ENCODE assay signal across 8 cellular contexts in genomic region chr11:447923-448731, GRCh38. TPM values are rescaled to one million over a fixed set of nuclear protein-coding genes. Genes with fewer than 3 reads are reported as not detected.
DNase-seq lines count a peak whose midpoint lies in the region; ATAC-seq and TF ChIP-seq lines count a peak whose summit lies in the region.

No MANE protein-coding gene starts in this region.

- peaks cover 10% of the 10 kb centered on the region for H3K36me3 Mint-ChIP-seq in activated T-helper 2 cell treated with anti-CD3 and anti-CD28 coated beads, Interferon-gamma antibody, Interleukin-2, Interleukin-4, amounts not matched to agents 10 μg/mL and 5 μg/mL and 100 μg/mL, durations not matched to agents 14 hours and 24 hours and 36 hours (ENCODE audit: low read depth)
- peaks cover 4% of the 10 kb centered on the region for H3K36me3 Mint-ChIP-seq in nephron (ENCODE audit: low read depth)

- H3K27ac Mint-ChIP-seq in activated T-helper 2 cell treated with anti-CD3 and anti-CD28 coated beads, Interferon-gamma antibody, Interleukin-2, Interleukin-4, amounts not matched to agents 10 μg/mL and 5 μg/mL and 100 μg/mL, durations not matched to agents 14 hours and 24 hours and 36 hours: peak overlapping the region; percentile 93
- peak overlapping the region; percentile 71 to 97 (median 94) for H3K27ac Mint-ChIP-seq in nephron

- H3K9me3 Mint-ChIP-seq in activated T-helper 2 cell treated with anti-CD3 and anti-CD28 coated beads, Interferon-gamma antibody, Interleukin-2, Interleukin-4, amounts not matched to agents 10 μg/mL and 5 μg/mL and 100 μg/mL, durations not matched to agents 14 hours and 24 hours and 36 hours: no peaks in the 10 kb centered on the region
- no peaks in the 10 kb centered on the region for H3K9me3 Mint-ChIP-seq in nephron

- DNase-seq in DMS79 (lab: John Stamatoyannopoulos, UW): peak; percentile 44
- peak; percentile 91 for DNase-seq in RKO (ENCODE audit: low spot score)
- peak; percentile 91 for DNase-seq in activated T-helper 2 cell treated with anti-CD3 and anti-CD28 coated beads, Interferon-gamma antibody, Interleukin-2, Interleukin-4, amounts not matched to agents 10 μg/mL and 5 μg/mL and 100 μg/mL, durations not matched to agents 14 hours and 24 hours and 36 hours (ENCODE audit: low spot score)
- DNase-seq in fibroblast of pulmonary artery (ENCODE audit: low read depth): peak; percentile 91
- DNase-seq in stimulated activated naive CD4-positive, alpha-beta T cell treated with Interleukin-2 at 50 U/mL for 16 hours (lab: John Stamatoyannopoulos, UW): peak; percentile 92

- peaks cover 12% of the 10 kb centered on the region for H3K4me1 Mint-ChIP-seq in activated T-helper 2 cell treated with anti-CD3 and anti-CD28 coated beads, Interferon-gamma antibody, Interleukin-2, Interleukin-4, amounts not matched to agents 10 μg/mL and 5 μg/mL and 100 μg/mL, durations not matched to agents 14 hours and 24 hours and 36 hours (ENCODE audit: low read depth)
- H3K4me1 Mint-ChIP-seq in nephron: peaks cover 47% of the 10 kb centered on the region

- ATAC-seq in GM21737 (IDR thresholded peaks at IDR 0.05; ENCODE audit: unreplicated experiment): peak; percentile 56

- TF ChIP-seq CTCF in LNCAP (IDR thresholded peaks at IDR 0.05): peak; percentile 95
- peak; percentile 80 for TF ChIP-seq CTCF in fibroblast of pulmonary artery (IDR thresholded peaks at IDR 0.05; ENCODE audit: low read length, missing control alignments)
- TF ChIP-seq CTCF in nephron (IDR thresholded peaks at IDR 0.05; ENCODE audit: unreplicated experiment in 3 of 3): peak; percentile 78 to 94 (median 79)

- peak overlapping the region; percentile 86 for H3K4me3 Mint-ChIP-seq in activated T-helper 2 cell treated with anti-CD3 and anti-CD28 coated beads, Interferon-gamma antibody, Interleukin-2, Interleukin-4, amounts not matched to agents 10 μg/mL and 5 μg/mL and 100 μg/mL, durations not matched to agents 14 hours and 24 hours and 36 hours (ENCODE audit: low read depth)
- H3K4me3 Mint-ChIP-seq in nephron: peak overlapping the region; percentile 90 to 96 (median 95)

- peaks cover 3% of the 10 kb centered on the region for H3K27me3 Mint-ChIP-seq in activated T-helper 2 cell treated with anti-CD3 and anti-CD28 coated beads, Interferon-gamma antibody, Interleukin-2, Interleukin-4, amounts not matched to agents 10 μg/mL and 5 μg/mL and 100 μg/mL, durations not matched to agents 14 hours and 24 hours and 36 hours (ENCODE audit: low read depth)
- H3K27me3 Mint-ChIP-seq in nephron (ENCODE audit: low read depth): peaks cover 5% of the 10 kb centered on the region

- peak overlapping the region; percentile 69 for H3K4me3 ChIP-seq in fibroblast of pulmonary artery (replicated peaks; ENCODE audit: low read depth, low read length)

- intact Hi-C loops in activated T-helper 2 cell treated with anti-CD3 and anti-CD28 coated beads, Interferon-gamma antibody, Interleukin-2, Interleukin-4, amounts not matched to agents 10 μg/mL and 5 μg/mL and 100 μg/mL, durations not matched to agents 14 hours and 24 hours and 36 hours (cut with micrococcal nuclease): loop anchor here (1.0 to 2.0 kb wide), 4 partner anchors 33 to 241 kb away; partner anchors contain the start of genes BET1L and RIC8A

RNA-seq across cellular contexts. Expression of gene PTDSS2, which starts 2.0 kb away (rescaled TPM):
- total RNA-seq in activated T-helper 2 cell treated with anti-CD3 and anti-CD28 coated beads, Interferon-gamma antibody, Interleukin-2, Interleukin-4, amounts not matched to agents 10 μg/mL and 5 μg/mL and 100 μg/mL, durations not matched to agents 14 hours and 24 hours and 36 hours: 32.1 and 34.4 TPM in 2 replicates

RNA-seq across cellular contexts. Expression of gene ANO9, which starts 6.3 kb away (rescaled TPM):
- total RNA-seq in activated T-helper 2 cell treated with anti-CD3 and anti-CD28 coated beads, Interferon-gamma antibody, Interleukin-2, Interleukin-4, amounts not matched to agents 10 μg/mL and 5 μg/mL and 100 μg/mL, durations not matched to agents 14 hours and 24 hours and 36 hours: 35.4 and 36.9 TPM in 2 replicates

RNA-seq across cellular contexts. Expression of gene SIGIRR, which starts 33.3 kb away (rescaled TPM):
- 41.5 and 53.4 TPM in 2 replicates for total RNA-seq in activated T-helper 2 cell treated with anti-CD3 and anti-CD28 coated beads, Interferon-gamma antibody, Interleukin-2, Interleukin-4, amounts not matched to agents 10 μg/mL and 5 μg/mL and 100 μg/mL, durations not matched to agents 14 hours and 24 hours and 36 hours

RNA-seq across cellular contexts. Expression of gene PKP3, which starts 54.1 kb away (rescaled TPM):
- total RNA-seq in activated T-helper 2 cell treated with anti-CD3 and anti-CD28 coated beads, Interferon-gamma antibody, Interleukin-2, Interleukin-4, amounts not matched to agents 10 μg/mL and 5 μg/mL and 100 μg/mL, durations not matched to agents 14 hours and 24 hours and 36 hours: not detected in 2 replicates

RNA-seq across cellular contexts. Expression of gene RNH1, which starts 58.9 kb away (rescaled TPM):
- total RNA-seq in activated T-helper 2 cell treated with anti-CD3 and anti-CD28 coated beads, Interferon-gamma antibody, Interleukin-2, Interleukin-4, amounts not matched to agents 10 μg/mL and 5 μg/mL and 100 μg/mL, durations not matched to agents 14 hours and 24 hours and 36 hours: 126 and 127 TPM in 2 replicates

Comparison
In these comparisons a context has a peak if more than half of its experiments do, and no peak if none do; other contexts are left out.
1. Peak in every context shown above with its lines: DNase-seq, ATAC-seq and H3K4me3 ChIP-seq.